In the genomic region with DNA sequence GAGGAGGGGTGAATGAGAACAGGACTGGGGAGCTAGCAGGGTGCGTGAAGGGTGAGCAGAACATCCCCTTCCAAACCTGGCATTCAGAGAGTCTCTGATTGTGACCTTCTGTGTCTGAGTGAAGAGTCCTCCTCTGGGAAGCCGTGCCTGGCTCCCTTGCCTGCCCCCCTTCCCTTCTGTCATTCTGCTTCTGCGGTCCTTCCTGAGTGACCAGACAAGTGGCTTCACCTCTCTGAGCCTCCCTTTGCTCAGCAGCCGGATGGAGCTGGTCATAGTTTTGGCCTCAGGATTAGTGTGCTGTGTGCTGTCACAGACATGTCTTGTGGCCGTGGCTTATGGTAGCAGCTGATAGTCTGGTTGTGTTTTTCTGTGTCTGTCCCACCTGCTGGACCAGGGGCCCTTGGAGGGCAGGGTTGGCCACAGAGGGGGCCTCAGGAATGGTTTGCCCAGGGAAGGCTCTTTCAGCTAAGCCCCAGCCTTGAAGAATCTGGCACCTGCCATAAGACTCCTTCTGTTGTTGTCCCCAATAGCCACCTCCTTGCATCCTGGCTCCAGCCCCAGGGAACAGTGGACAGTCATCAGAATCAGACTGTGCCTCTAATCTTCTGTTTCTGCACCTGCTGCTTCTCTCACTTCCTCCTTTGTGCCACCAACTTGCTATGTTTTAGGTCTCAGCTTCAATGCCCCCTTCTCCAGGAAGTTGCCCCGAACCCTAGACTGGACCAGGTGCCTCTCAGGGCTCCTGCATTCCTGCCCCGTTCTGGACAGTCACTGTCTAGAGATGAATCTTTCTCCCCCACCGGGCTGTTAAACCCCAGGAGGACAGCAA, we compare ENCODE assay signal across 18 cellular contexts. TPM values are rescaled to one million over a fixed set of nuclear protein-coding genes. Genes with fewer than 3 reads are reported as not detected.
A peak's percentile ranks its signal among the peaks of the same experiment; 100 is the strongest.
DNase-seq lines count a peak whose midpoint lies in the region; ATAC-seq, FAIRE-seq and TF ChIP-seq lines count a peak whose summit lies in the region.
"Had no signal": no experiment of that assay in that cellular context is flagged by ENCODE, and none has a peak within 500 bp of the region (broad histone marks: within the 10 kb centered on the region; RNA-seq: fewer than 3 reads in every experiment).

No MANE protein-coding gene starts in this region.

- TF ChIP-seq POLR2A in spleen (IDR thresholded peaks at IDR 0.05): no peak

- no peak for ATAC-seq in activated T-cell treated with anti-CD3 and anti-CD28 coated beads, Interleukin-2, amount 50 U/mL, for 72 hours (replicated peaks in 1 of 2)
- ATAC-seq in HG03469 (IDR thresholded peaks at IDR 0.05; ENCODE audit: unreplicated experiment): no peak

- TF ChIP-seq CTCF in OCI-LY1 (IDR thresholded peaks at IDR 0.05; ENCODE audit: low read length) (no peak), bronchial epithelial cell (IDR thresholded peaks at IDR 0.05; ENCODE audit: insufficient read depth, low read length, severe bottlenecking) (no peak), spleen (IDR thresholded peaks at IDR 0.05 in 8 of 11, conservative IDR thresholded peaks at IDR 0.05 in 3 of 11) (no peak), coronary artery (IDR thresholded peaks at IDR 0.05) (no peak)

- no peaks in the 10 kb centered on the region for H3K9me3 Mint-ChIP-seq in activated T-cell treated with anti-CD3 and anti-CD28 coated beads, Interleukin-2, amount 50 U/mL, for 72 hours

- no peak overlapping the region for H3K4me3 Mint-ChIP-seq in activated T-cell treated with anti-CD3 and anti-CD28 coated beads, Interleukin-2, amount 50 U/mL, for 72 hours

- H2AFZ ChIP-seq in OCI-LY1 (ENCODE audit: low read length): no peak overlapping the region

- DNase-seq in activated T-cell treated with anti-CD3 and anti-CD28 coated beads, Interleukin-2, amount 50 U/mL, for 72 hours: no peak
- DNase-seq in activated T-cell treated with anti-CD3 and anti-CD28 coated beads, Interleukin-2, amount 50 U/mL, for 1 hour: no peak
- DNase-seq in bronchial epithelial cell (ENCODE audit: low read depth): no peak
- no peak for DNase-seq in spleen
- DNase-seq in coronary artery (ENCODE audit: low spot score): no peak
- no peak for DNase-seq in UCSD-AML1 (lab: John Stamatoyannopoulos, UW; ENCODE audit: unreplicated experiment)
- DNase-seq: activated CD4-positive, alpha-beta T cell treated with anti-CD3 and anti-CD28 coated beads for 48 hours; esophagus squamous epithelium; NCI-H146; NCI-H524 had no signal

- peaks cover 40% of the 10 kb centered on the region for H3K4me1 Mint-ChIP-seq in activated T-cell treated with anti-CD3 and anti-CD28 coated beads, Interleukin-2, amount 50 U/mL, for 72 hours (ENCODE audit: low read depth)

- peak overlapping the region; percentile 31 for H3K27ac Mint-ChIP-seq in activated T-cell treated with anti-CD3 and anti-CD28 coated beads, Interleukin-2, amount 50 U/mL, for 72 hours

- H3K9me2 ChIP-seq in OCI-LY1 (ENCODE audit: low read depth, low read length): no peaks in the 10 kb centered on the region

- H3K9ac ChIP-seq in OCI-LY1 (ENCODE audit: low read length): peak overlapping the region; percentile 14; the same call in 1 of the 2 replicates

- no peaks in the 10 kb centered on the region for H3F3A ChIP-seq in OCI-LY1 (ENCODE audit: insufficient read depth, low read length)

- 69 to 81% (median 73%) methylated on average over 7 to 8 of the region's 8 CpGs for WGBS in spleen, 5 donors

- FAIRE-seq in bronchial epithelial cell (lab: Jason Lieb, UNC): peak; percentile 52
- FAIRE-seq: G401.6 had no signal

- H3K4me1 ChIP-seq in OCI-LY1 (ENCODE audit: insufficient read depth, low read length, severe bottlenecking) (peaks cover 58% of the 10 kb centered on the region), spleen (peaks cover 25 to 66% (median 57%) of the 10 kb centered on the region in 6 donors)

- H4K20me1 ChIP-seq in OCI-LY1 (ENCODE audit: insufficient read depth, low read length): no peaks in the 10 kb centered on the region

- H3K79me2 ChIP-seq in OCI-LY1 (ENCODE audit: insufficient read depth, low read length): peaks cover 43% of the 10 kb centered on the region

- no peaks in the 10 kb centered on the region for H3K9me3 ChIP-seq in OCI-LY1 (ENCODE audit: low read length)
- no peaks in the 10 kb centered on the region for H3K9me3 ChIP-seq in spleen
- H3K9me3 ChIP-seq: esophagus squamous epithelium, prostate gland had no signal

- H3K27me3 ChIP-seq in OCI-LY1 (ENCODE audit: insufficient read depth, low read length) (no peaks in the 10 kb centered on the region), bronchial epithelial cell (ENCODE audit: control insufficient read depth, insufficient read depth, low read length) (no peaks in the 10 kb centered on the region), spleen (replicated peaks in 1 of 7) (no peaks in the 10 kb centered on the region)
- H3K27me3 ChIP-seq: esophagus squamous epithelium had no signal

- H3K27ac ChIP-seq in OCI-LY1 (ENCODE audit: low read depth, low read length, poor library complexity, severe bottlenecking): peak overlapping the region; percentile 84
- H3K27ac ChIP-seq in spleen: peak overlapping the region in 7 of 8 donors; percentile 15 to 84 (median 68)
- no peak overlapping the region for H3K27ac ChIP-seq in coronary artery
- H3K27ac ChIP-seq: prostate gland had no signal

- no peaks in the 10 kb centered on the region for H3K27me3 Mint-ChIP-seq in activated T-cell treated with anti-CD3 and anti-CD28 coated beads, Interleukin-2, amount 50 U/mL, for 72 hours (ENCODE audit: low read depth)

- H3K36me3 Mint-ChIP-seq in activated T-cell treated with anti-CD3 and anti-CD28 coated beads, Interleukin-2, amount 50 U/mL, for 72 hours (ENCODE audit: insufficient read depth in 2 of 2): peaks cover 0 to 12% of the 10 kb centered on the region in 2 donors

- intact Hi-C loops in spleen (cut with DNase I; ENCODE audit: low total_unique reads): no loop called here

- H3K36me3 ChIP-seq in OCI-LY1 (ENCODE audit: insufficient read depth, low read length) (peaks cover 24% of the 10 kb centered on the region), bronchial epithelial cell (ENCODE audit: control insufficient read depth, insufficient read depth, low read length) (peaks cover 13% of the 10 kb centered on the region), spleen (peaks cover 2 to 79% (median 46%) of the 10 kb centered on the region in 6 donors)
- H3K36me3 ChIP-seq: prostate gland had no signal

- H3K4me3 ChIP-seq in OCI-LY1 (ENCODE audit: low read depth, low read length, poor library complexity, severe bottlenecking) (peak overlapping the region; percentile 3), bronchial epithelial cell (ENCODE audit: low read depth, low read length) (no peak overlapping the region), spleen (peak overlapping the region in 1 of 8 donors; percentile 9), coronary artery (no peak overlapping the region)
- H3K4me3 ChIP-seq: esophagus squamous epithelium, prostate gland had no signal

- peak overlapping the region; percentile 45 for H3K4me2 ChIP-seq in OCI-LY1 (ENCODE audit: low read length)

RNA-seq across cellular contexts. Expression of gene CLPTM1, which starts 5.9 kb away (rescaled TPM):
- 10 to 100 TPM; 44.7 to 50.0 TPM for total RNA-seq in activated T-cell treated with anti-CD3 and anti-CD28 coated beads, Interleukin-2, amount 50 U/mL, for 72 hours
- total RNA-seq in bronchial epithelial cell: 17.9 and 24.2 TPM in 2 replicates
- 10 to 100 TPM; 66.5 to 97.6 (median 91.0) TPM for total RNA-seq in spleen
- polyA plus RNA-seq in spleen: 10 to 100 TPM; 44.9 to 62.8 (median 47.8) TPM

RNA-seq across cellular contexts. Expression of gene APOC2, which starts 15.3 kb away (rescaled TPM):
- not detected for total RNA-seq in activated T-cell treated with anti-CD3 and anti-CD28 coated beads, Interleukin-2, amount 50 U/mL, for 72 hours
- total RNA-seq in bronchial epithelial cell: not detected in 2 replicates
- 1 to 10 TPM in 6 of 7 donors, not detected in 1; 1.8 to 5.0 (median 2.6) TPM for total RNA-seq in spleen
- polyA plus RNA-seq in spleen: 10 to 100 TPM in 1 of 3 donors, 1 to 10 TPM in 2; 1.2 to 34.0 (median 6.2) TPM
- total RNA-seq: dermis microvascular lymphatic vessel endothelial cell; prostate gland; RPMI7951; T-helper 1 cell treated with Interleukin-12 subunit alpha and Interleukin-12 subunit beta and Interleukin-4 antibody, amounts not matched to agents 30 ng/mL and 1 ng/mL, for 36 hours had no signal

RNA-seq across cellular contexts. Expression of gene APOC4, which starts 19.1 kb away (rescaled TPM):
- not detected for total RNA-seq in activated T-cell treated with anti-CD3 and anti-CD28 coated beads, Interleukin-2, amount 50 U/mL, for 72 hours
- not detected in 2 replicates for total RNA-seq in bronchial epithelial cell
- total RNA-seq in spleen: not detected
- polyA plus RNA-seq in spleen: under 1 TPM; 0.24 to 0.42 (median 0.32) TPM
- total RNA-seq: dermis microvascular lymphatic vessel endothelial cell; esophagus squamous epithelium; prostate gland; RPMI7951; T-helper 1 cell treated with Interleukin-12 subunit alpha and Interleukin-12 subunit beta and Interleukin-4 antibody, amounts not matched to agents 30 ng/mL and 1 ng/mL, for 36 hours; temporal lobe had no signal

RNA-seq across cellular contexts. Expression of gene RELB, which starts 40.1 kb away (rescaled TPM):
- 100 to 1,000 TPM; 142 to 145 TPM for total RNA-seq in activated T-cell treated with anti-CD3 and anti-CD28 coated beads, Interleukin-2, amount 50 U/mL, for 72 hours
- total RNA-seq in bronchial epithelial cell: 2.1 and 3.7 TPM in 2 replicates
- 10 to 100 TPM; 16.6 to 67.4 (median 29.0) TPM for total RNA-seq in spleen
- polyA plus RNA-seq in spleen: 10 to 100 TPM; 23.8 to 48.7 (median 45.3) TPM

RNA-seq across cellular contexts. Expression of gene APOC1, which starts 46.7 kb away (rescaled TPM):
- total RNA-seq in activated T-cell treated with anti-CD3 and anti-CD28 coated beads, Interleukin-2, amount 50 U/mL, for 72 hours: not detected
- total RNA-seq in bronchial epithelial cell (0.26 and 0.79 TPM in 2 replicates), spleen (100 to 1,000 TPM in 6 of 7 donors, 10 to 100 TPM in 1; 90.0 to 355 (median 195) TPM)
- polyA plus RNA-seq in spleen: 100 to 1,000 TPM in 2 of 3 donors, 10 to 100 TPM in 1; 99.4 to 465 (median 348) TPM

Comparison
In these comparisons a context has a peak if more than half of its experiments do, and no peak if none do; other contexts are left out.
1. H3K27ac ChIP-seq: peak in OCI-LY1 (single experiment) and spleen (7 of 8); none in coronary artery (0 of 2).